ENCODE assay signal across 8 cellular contexts in genomic region chr21:29299906-29300546, GRCh38. TPM values are rescaled to one million over a fixed set of nuclear protein-coding genes. Genes with fewer than 3 reads are reported as not detected.
DNase-seq lines count a peak whose midpoint lies in the region; ATAC-seq, FAIRE-seq and TF ChIP-seq lines count a peak whose summit lies in the region.

No MANE protein-coding gene starts in this region.

- H3K36me3 ChIP-seq in CD8-positive, alpha-beta memory T cell (ENCODE audit: insufficient read depth, low read length), result no peaks in the 10 kb centered on the region
- H3K36me3 ChIP-seq in endothelial cell of umbilical vein (ENCODE audit: control insufficient read depth in 2 of 2, extremely low read depth in 1 of 2, insufficient read depth in 2 of 2, low read length in 2 of 2), result no peaks in the 10 kb centered on the region

- H3K79me2 ChIP-seq in endothelial cell of umbilical vein (ENCODE audit: control insufficient read depth, insufficient read depth, low read length), result peaks cover 56% of the 10 kb centered on the region

- no peaks in the 10 kb centered on the region for H3K27me3 ChIP-seq in CD8-positive, alpha-beta memory T cell (ENCODE audit: insufficient read depth, low read length, poor library complexity, severe bottlenecking)
- H3K27me3 ChIP-seq in endothelial cell of umbilical vein (ENCODE audit: control insufficient read depth in 2 of 2, insufficient read depth in 2 of 2, low read length in 2 of 2) (no peaks in the 10 kb centered on the region), mononuclear cell (ENCODE audit: insufficient read depth, low read length) (no peaks in the 10 kb centered on the region)

- peak overlapping the region; percentile 95 for H3K4me3 ChIP-seq in CD8-positive, alpha-beta memory T cell (ENCODE audit: low read length)
- H3K4me3 ChIP-seq in endothelial cell of umbilical vein (replicated peaks in 1 of 3; ENCODE audit: insufficient read depth in 1 of 3, low read depth in 1 of 3, low read length in 3 of 3) (peak overlapping the region; percentile 52 to 90 (median 75)), mononuclear cell (ENCODE audit: low read length) (peak overlapping the region; percentile 90)

- no peak for TF ChIP-seq POLR2A in endothelial cell of umbilical vein (IDR thresholded peaks at IDR 0.05; ENCODE audit: low read depth, low read length)

- H3K27ac Mint-ChIP-seq in CD8-positive, alpha-beta memory T cell, result peak overlapping the region; percentile 59 to 93 (median 86)
- peak overlapping the region; percentile 89 for H3K27ac Mint-ChIP-seq in activated CD4-positive, alpha-beta memory T cell treated with anti-CD3 and anti-CD28 coated beads for 36 hours
- H3K27ac Mint-ChIP-seq in stimulated activated naive CD8-positive, alpha-beta T cell treated with anti-CD3 and anti-CD28 coated beads, Interleukin-15, Interleukin-2, amounts not matched to agents 100 ng/mL and 50 ng/mL, for 24 hours, result peak overlapping the region; percentile 92

- peaks cover 47% of the 10 kb centered on the region for H3K4me1 ChIP-seq in CD8-positive, alpha-beta memory T cell (ENCODE audit: insufficient read depth, low read length)
- H3K4me1 ChIP-seq in endothelial cell of umbilical vein (ENCODE audit: control insufficient read depth, extremely low read depth, insufficient read depth, low read length) (peaks cover 23% of the 10 kb centered on the region), mononuclear cell (ENCODE audit: insufficient read depth, low read length) (peaks cover 72% of the 10 kb centered on the region)

- ATAC-seq in GM19438 (IDR thresholded peaks at IDR 0.05; ENCODE audit: low read depth, unreplicated experiment), result peak; percentile 57
- ATAC-seq in HG03469 (IDR thresholded peaks at IDR 0.05; ENCODE audit: unreplicated experiment), result peak; percentile 25

- CTCF ChIA-PET in CD8-positive, alpha-beta memory T cell (lab: Charles Lee), result interaction anchor here (0.9 to 2.0 kb wide), 7 partner anchors 8 to 223 kb away, joined by 3 to 8 read pairs (median 4); no protein-coding TSS in a partner anchor
- CTCF ChIA-PET in activated CD4-positive, alpha-beta memory T cell treated with anti-CD3 and anti-CD28 coated beads for 36 hours (lab: Charles Lee), result interaction anchor here (0.9 to 4.1 kb wide), 12 partner anchors 8 to 221 kb away, joined by 3 to 20 read pairs (median 6); no protein-coding TSS in a partner anchor
- CTCF ChIA-PET in endothelial cell of umbilical vein (lab: Charles Lee), result interaction anchor here (0.9 to 6.4 kb wide), 15 partner anchors 8 to 155 kb away, joined by 3 to 53 read pairs (median 4); no protein-coding TSS in a partner anchor

- TF ChIP-seq CTCF in endothelial cell of umbilical vein (IDR thresholded peaks at IDR 0.05; ENCODE audit: extremely low read depth in 1 of 2, insufficient read depth in 1 of 2, low read depth in 1 of 2, low read length in 2 of 2), result no peak

- H2AFZ ChIP-seq in endothelial cell of umbilical vein (ENCODE audit: low read depth, low read length), result no peak overlapping the region

- peaks cover 11% of the 10 kb centered on the region for H4K20me1 ChIP-seq in endothelial cell of umbilical vein (replicated peaks; ENCODE audit: control insufficient read depth, extremely low read depth, insufficient read depth, low read length)

- intact Hi-C loops in activated CD4-positive, alpha-beta memory T cell treated with anti-CD3 and anti-CD28 coated beads for 36 hours (cut with micrococcal nuclease), result loop anchor here (1.0 to 10.0 kb wide), 16 partner anchors 8 to 465 kb away; partner anchors contain the start of genes CCT8 and USP16
- intact Hi-C loops in endothelial cell of umbilical vein (cut with micrococcal nuclease), result loop anchor here (1.0 to 5.0 kb wide), 5 partner anchors 42 to 228 kb away; partner anchors contain the start of gene CCT8

- peak overlapping the region; percentile 86 to 96 (median 89) for H3K4me3 Mint-ChIP-seq in CD8-positive, alpha-beta memory T cell
- peak overlapping the region; percentile 85 for H3K4me3 Mint-ChIP-seq in activated CD4-positive, alpha-beta memory T cell treated with anti-CD3 and anti-CD28 coated beads for 36 hours
- peak overlapping the region; percentile 89 for H3K4me3 Mint-ChIP-seq in stimulated activated naive CD8-positive, alpha-beta T cell treated with anti-CD3 and anti-CD28 coated beads, Interleukin-15, Interleukin-2, amounts not matched to agents 100 ng/mL and 50 ng/mL, for 24 hours

- peak overlapping the region; percentile 84 for H3K9ac ChIP-seq in endothelial cell of umbilical vein (replicated peaks; ENCODE audit: extremely low read depth, insufficient read depth, low read length)

- FAIRE-seq in endothelial cell of umbilical vein (lab: Jason Lieb, UNC), result no peak

- no peaks in the 10 kb centered on the region for H3K9me3 ChIP-seq in CD8-positive, alpha-beta memory T cell (ENCODE audit: low read length)
- no peaks in the 10 kb centered on the region for H3K9me3 ChIP-seq in endothelial cell of umbilical vein (replicated peaks; ENCODE audit: control insufficient read depth, insufficient read depth, low read length)
- no peaks in the 10 kb centered on the region for H3K9me3 ChIP-seq in mononuclear cell (ENCODE audit: low read depth, low read length)

- peaks cover 46 to 76% (median 67%) of the 10 kb centered on the region in 3 donors for H3K4me1 Mint-ChIP-seq in CD8-positive, alpha-beta memory T cell
- H3K4me1 Mint-ChIP-seq in activated CD4-positive, alpha-beta memory T cell treated with anti-CD3 and anti-CD28 coated beads for 36 hours (ENCODE audit: low read depth), result peaks cover 62% of the 10 kb centered on the region
- peaks cover 80% of the 10 kb centered on the region for H3K4me1 Mint-ChIP-seq in stimulated activated naive CD8-positive, alpha-beta T cell treated with anti-CD3 and anti-CD28 coated beads, Interleukin-15, Interleukin-2, amounts not matched to agents 100 ng/mL and 50 ng/mL, for 24 hours (ENCODE audit: low read depth)

- H3K27ac ChIP-seq in CD8-positive, alpha-beta memory T cell (ENCODE audit: low read depth, low read length), result peak overlapping the region; percentile 74
- H3K27ac ChIP-seq in endothelial cell of umbilical vein (ENCODE audit: insufficient read depth, low read depth, low read length), result peak overlapping the region; percentile 62

- POLR2A ChIA-PET in CD8-positive, alpha-beta memory T cell (lab: Charles Lee), result interaction anchor here (0.6 to 1.6 kb wide), 5 partner anchors 223 to 307 kb away, joined by 3 to 5 read pairs (median 4); partner anchors contain the start of gene LTN1
- POLR2A ChIA-PET in activated CD4-positive, alpha-beta memory T cell treated with anti-CD3 and anti-CD28 coated beads for 36 hours (lab: Charles Lee), result interaction anchor here (0.8 to 3.5 kb wide), 19 partner anchors 8 to 415 kb away, joined by 3 to 26 read pairs (median 6); partner anchors contain the start of genes CCT8 and RWDD2B
- POLR2A ChIA-PET in endothelial cell of umbilical vein (lab: Charles Lee), result interaction anchor here (0.9 to 3.1 kb wide), 10 partner anchors 9 to 155 kb away, joined by 3 to 10 read pairs (median 6); no protein-coding TSS in a partner anchor

- no peaks in the 10 kb centered on the region for H3K27me3 Mint-ChIP-seq in CD8-positive, alpha-beta memory T cell
- H3K27me3 Mint-ChIP-seq in activated CD4-positive, alpha-beta memory T cell treated with anti-CD3 and anti-CD28 coated beads for 36 hours, result no peaks in the 10 kb centered on the region
- no peaks in the 10 kb centered on the region for H3K27me3 Mint-ChIP-seq in stimulated activated naive CD8-positive, alpha-beta T cell treated with anti-CD3 and anti-CD28 coated beads, Interleukin-15, Interleukin-2, amounts not matched to agents 100 ng/mL and 50 ng/mL, for 24 hours

- peak in 4 of 5 donors; percentile 2 to 67 (median 24) for DNase-seq in CD8-positive, alpha-beta memory T cell
- DNase-seq in NCI-H69 (lab: John Stamatoyannopoulos, UW) (peak; percentile 87), endothelial cell of umbilical vein (ENCODE audit: low read depth, low spot score) (peak; percentile 56)
- peak; percentile 72 for DNase-seq in activated CD4-positive, alpha-beta memory T cell treated with anti-CD3 and anti-CD28 coated beads for 36 hours

- dilution Hi-C loops in endothelial cell of umbilical vein (cut with MboI; ENCODE audit: extremely low pct_ligation_motif_present, low sequenced_read_pairs), result no loop called here

- H3K4me2 ChIP-seq in endothelial cell of umbilical vein (ENCODE audit: insufficient read depth, low read length), result peak overlapping the region; percentile 94

- no peaks in the 10 kb centered on the region for H3K9me3 Mint-ChIP-seq in CD8-positive, alpha-beta memory T cell
- no peaks in the 10 kb centered on the region for H3K9me3 Mint-ChIP-seq in activated CD4-positive, alpha-beta memory T cell treated with anti-CD3 and anti-CD28 coated beads for 36 hours
- peaks cover 7% of the 10 kb centered on the region for H3K9me3 Mint-ChIP-seq in stimulated activated naive CD8-positive, alpha-beta T cell treated with anti-CD3 and anti-CD28 coated beads, Interleukin-15, Interleukin-2, amounts not matched to agents 100 ng/mL and 50 ng/mL, for 24 hours

- peaks cover 0 to 10% (median 1%) of the 10 kb centered on the region in 3 donors for H3K36me3 Mint-ChIP-seq in CD8-positive, alpha-beta memory T cell
- peaks cover 6% of the 10 kb centered on the region for H3K36me3 Mint-ChIP-seq in activated CD4-positive, alpha-beta memory T cell treated with anti-CD3 and anti-CD28 coated beads for 36 hours
- peaks cover 5% of the 10 kb centered on the region for H3K36me3 Mint-ChIP-seq in stimulated activated naive CD8-positive, alpha-beta T cell treated with anti-CD3 and anti-CD28 coated beads, Interleukin-15, Interleukin-2, amounts not matched to agents 100 ng/mL and 50 ng/mL, for 24 hours (ENCODE audit: low read depth)

- no TSS peak for BruUV-seq in endothelial cell of umbilical vein (replicated peaks; lab: Mats Ljungman, UMichigan)

- H3K9me1 ChIP-seq in endothelial cell of umbilical vein (replicated peaks; ENCODE audit: control insufficient read depth, extremely low read depth, insufficient read depth, low read length), result no peaks in the 10 kb centered on the region

RNA-seq across cellular contexts. Expression of gene BACH1, which starts 1.3 kb away (rescaled TPM):
- total RNA-seq in CD8-positive, alpha-beta memory T cell, result 10 to 100 TPM; 20.8 to 25.6 TPM
- 13.0 TPM for polyA plus RNA-seq in CD8-positive, alpha-beta memory T cell
- total RNA-seq in activated CD4-positive, alpha-beta memory T cell treated with anti-CD3 and anti-CD28 coated beads for 36 hours, result 10 to 100 TPM; 22.9 to 23.0 TPM
- total RNA-seq in endothelial cell of umbilical vein (28.8 and 30.3 TPM in 2 replicates), mononuclear cell (232 TPM)
- polyA plus RNA-seq in endothelial cell of umbilical vein, result 3.8 and 7.2 TPM in 2 replicates
- polyA plus RNA-seq in endothelial cell of umbilical vein (2011; cell fraction: cytosol; rRNA removed), result 6.7 and 7.4 TPM in 2 replicates
- polyA plus RNA-seq in endothelial cell of umbilical vein (2011; cell fraction: nucleus; rRNA removed), result 16.7 and 17.0 TPM in 2 replicates
- 14.4 and 14.7 TPM in 2 replicates for polyA plus RNA-seq in endothelial cell of umbilical vein (2012)
- polyA minus RNA-seq in endothelial cell of umbilical vein, result 64.0 and 86.6 TPM in 2 replicates
- polyA minus RNA-seq in endothelial cell of umbilical vein (2011; cell fraction: cytosol; rRNA and poly(A)+ RNA removed), result 46.0 TPM
- polyA minus RNA-seq in endothelial cell of umbilical vein (2011; cell fraction: nucleus; rRNA and poly(A)+ RNA removed), result 58.4 and 72.9 TPM in 2 replicates

Comparison
In these comparisons a context has a peak if more than half of its experiments do, and no peak if none do; other contexts are left out.
1. Peak in every context shown above with its lines: DNase-seq, ATAC-seq, H3K4me3 ChIP-seq and H3K27ac ChIP-seq.
2. DNase-seq: peak in every context shown above with its lines; median percentile 87 in NCI-H69; 72 in activated CD4-positive, alpha-beta memory T cell treated with anti-CD3 and anti-CD28 coated beads for 36 hours; 56 in endothelial cell of umbilical vein; 24 in CD8-positive, alpha-beta memory T cell.